13 cellular contexts compared by ENCODE assay signal in the genomic region with DNA sequence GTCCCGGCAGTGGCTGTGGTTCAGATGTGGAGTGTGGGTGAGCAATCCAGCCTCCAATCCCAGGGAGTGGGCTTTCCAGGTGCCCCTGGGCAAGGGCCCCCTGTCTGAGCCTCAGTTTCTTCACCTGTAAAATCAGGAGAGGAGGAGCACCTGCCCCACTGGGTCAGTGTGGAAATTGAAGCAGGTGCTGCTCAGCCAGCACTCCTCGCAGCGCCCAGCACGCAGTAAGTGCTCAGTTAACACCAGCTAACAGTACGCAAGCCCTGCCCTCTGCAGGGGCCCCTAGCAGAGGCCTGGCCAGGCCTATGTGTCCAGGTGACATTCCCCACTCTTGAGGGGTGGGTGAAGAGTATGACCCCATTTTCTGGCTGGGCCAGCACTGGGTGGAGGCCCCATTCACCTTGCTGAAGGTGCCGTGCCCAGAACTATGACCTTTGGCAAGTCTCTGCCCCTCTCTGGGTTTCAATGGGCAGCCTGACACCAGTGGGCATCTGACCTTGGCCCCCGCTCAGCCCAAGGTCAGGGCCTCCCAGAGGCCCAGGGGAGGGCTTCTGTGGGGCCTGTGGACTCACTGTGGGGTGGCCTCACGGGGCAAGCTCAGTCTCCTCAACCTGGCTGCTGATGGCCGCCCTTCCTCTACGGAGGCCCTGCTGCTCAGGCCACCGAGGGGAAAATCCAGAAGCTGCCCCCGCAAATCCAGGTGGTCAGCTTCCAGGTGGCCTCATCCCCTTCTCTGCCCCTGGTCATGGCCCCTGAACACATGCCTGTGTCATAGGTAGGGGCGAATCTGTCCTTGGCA. TPM values are rescaled to one million over a fixed set of nuclear protein-coding genes. Genes with fewer than 3 reads are reported as not detected.
A peak's percentile ranks its signal among the peaks of the same experiment; 100 is the strongest.
DNase-seq lines count a peak whose midpoint lies in the region; ATAC-seq and TF ChIP-seq lines count a peak whose summit lies in the region.
"Had no signal": no experiment of that assay in that cellular context is flagged by ENCODE, and none has a peak within 500 bp of the region (broad histone marks: within the 10 kb centered on the region; RNA-seq: fewer than 3 reads in every experiment).

No MANE protein-coding gene starts in this region.

- H3K27ac Mint-ChIP-seq in activated naive CD4-positive, alpha-beta T cell treated with anti-CD3 and anti-CD28 coated beads for 36 hours = no peak overlapping the region
- H3K27ac Mint-ChIP-seq: activated naive CD8-positive, alpha-beta T cell treated with anti-CD3 and anti-CD28 coated beads for 36 hours had no signal

- no peak overlapping the region for H3K4me2 ChIP-seq in trophoblast cell (ENCODE audit: low read length)
- H3K4me2 ChIP-seq: KMS-11 had no signal

- intact Hi-C loops in Right ventricle myocardium superior (cut with DNase I) (loop anchor here (5.0 kb wide), 1 partner anchor 89 kb away; no protein-coding TSS in a partner anchor), left cardiac atrium (cut with DNase I) (loop anchor here in 1 of 2 donors (5.0 to 10.0 kb wide), 2 partner anchors 61 to 89 kb away; no protein-coding TSS in a partner anchor)
- intact Hi-C loops in activated naive CD4-positive, alpha-beta T cell treated with anti-CD3 and anti-CD28 coated beads for 36 hours (cut with micrococcal nuclease) = no loop called here

- no peak overlapping the region for H3K9ac ChIP-seq in trophoblast cell (ENCODE audit: low read length)
- H3K9ac ChIP-seq: KMS-11 had no signal

- H2BK12ac ChIP-seq in trophoblast cell (ENCODE audit: low read length) = no peak overlapping the region

- peaks cover 37% of the 10 kb centered on the region for H3K79me2 ChIP-seq in trophoblast cell (ENCODE audit: control insufficient read depth, insufficient read depth, low read length, poor library complexity)

- H3K4me3 Mint-ChIP-seq in activated naive CD4-positive, alpha-beta T cell treated with anti-CD3 and anti-CD28 coated beads for 36 hours = no peak overlapping the region
- H3K4me3 Mint-ChIP-seq: activated naive CD8-positive, alpha-beta T cell treated with anti-CD3 and anti-CD28 coated beads for 36 hours had no signal

- peak overlapping the region; percentile 80 for H3K4ac ChIP-seq in trophoblast cell (ENCODE audit: low read depth, low read length)

- peaks cover 0 to 15% of the 10 kb centered on the region in 2 donors for H3K36me3 ChIP-seq in gastroesophageal sphincter
- peaks cover 29 to 35% of the 10 kb centered on the region in 2 experiments for H3K36me3 ChIP-seq in trophoblast cell (ENCODE audit: control insufficient read depth in 1 of 2, insufficient read depth in 2 of 2, low read length in 2 of 2)

- TF ChIP-seq CTCF in gastroesophageal sphincter (IDR thresholded peaks at IDR 0.05) = no peak

- WGBS in gastroesophageal sphincter (ENCODE audit: low coverage in 1 of 2), 2 donors = 48% methylated on average over 2 of the region's 13 CpGs; no CpG with 5 or more reads in 1 of the 2 donors
- WGBS in trophoblast cell (ENCODE audit: extremely low coverage, insufficient coverage, insufficient read length) = no CpG with 5 or more reads among the region's 13 CpGs

- H3K27me3 ChIP-seq in gastroesophageal sphincter = no peaks in the 10 kb centered on the region
- H3K27me3 ChIP-seq in trophoblast cell (ENCODE audit: insufficient read depth, low read length) = no peaks in the 10 kb centered on the region

- peaks cover 5% of the 10 kb centered on the region for H3K27me3 Mint-ChIP-seq in activated naive CD4-positive, alpha-beta T cell treated with anti-CD3 and anti-CD28 coated beads for 36 hours (ENCODE audit: low read depth)

- no peak overlapping the region for H2BK5ac ChIP-seq in trophoblast cell (ENCODE audit: low read depth, low read length, poor library complexity)

- peak overlapping the region in 1 of 2 donors; percentile 91 for H3K4me3 ChIP-seq in gastroesophageal sphincter
- H3K4me3 ChIP-seq in trophoblast cell (ENCODE audit: low read depth, low read length) = no peak overlapping the region
- H3K4me3 ChIP-seq: SK-N-MC had no signal

- CTCF ChIA-PET in activated naive CD4-positive, alpha-beta T cell treated with anti-CD3 and anti-CD28 coated beads for 36 hours (lab: Charles Lee) = interaction anchor here (0.6 to 9.3 kb wide), 3 partner anchors 56 to 89 kb away, joined by 3 to 70 read pairs (median 4); no protein-coding TSS in a partner anchor

- H4K8ac ChIP-seq in trophoblast cell (ENCODE audit: low read depth, low read length) = no peak overlapping the region

- H2BK120ac ChIP-seq in trophoblast cell (ENCODE audit: insufficient read depth, low read length, poor library complexity) = no peak overlapping the region

- no peak overlapping the region for H2AK5ac ChIP-seq in trophoblast cell (ENCODE audit: low read length)

- peak overlapping the region; percentile 21 for H3K14ac ChIP-seq in trophoblast cell (ENCODE audit: low read length)

- DNase-seq in Right ventricle myocardium superior (peak; percentile 32), left cardiac atrium (no peak), trophoblast cell (no peak), GOT3 (lab: John Stamatoyannopoulos, UW) (no peak)
- DNase-seq in activated naive CD4-positive, alpha-beta T cell treated with anti-CD3 and anti-CD28 coated beads for 36 hours = no peak
- DNase-seq: activated naive CD8-positive, alpha-beta T cell treated with anti-CD3 and anti-CD28 coated beads for 36 hours; NCI-H345; stimulated activated CD8-positive, alpha-beta memory T cell treated with anti-CD3 and anti-CD28 coated beads, Interleukin-4, amount 100 ng/mL, for 48 hours had no signal

- no peaks in the 10 kb centered on the region for H3K9me3 ChIP-seq in gastroesophageal sphincter
- H3K9me3 ChIP-seq in trophoblast cell (ENCODE audit: insufficient read depth, low read depth, low read length) = no peaks in the 10 kb centered on the region

- ATAC-seq in Right ventricle myocardium superior (ENCODE audit: poor library complexity) = no peak
- no peak for ATAC-seq in left cardiac atrium
- no peak for ATAC-seq in gastroesophageal sphincter
- ATAC-seq in HG03045 (IDR thresholded peaks at IDR 0.05; ENCODE audit: unreplicated experiment) = no peak
- ATAC-seq in esophagus mucosa = no peak

- H3K23ac ChIP-seq in trophoblast cell (ENCODE audit: low read length) = no peak overlapping the region

- peak overlapping the region; percentile 14 for H3K18ac ChIP-seq in trophoblast cell (ENCODE audit: low read length)

- H4K12ac ChIP-seq in trophoblast cell (ENCODE audit: low read depth, low read length) = no peak overlapping the region

- H3K4me1 ChIP-seq in gastroesophageal sphincter (peaks cover 0 to 91% (median 68%) of the 10 kb centered on the region in 3 donors), trophoblast cell (ENCODE audit: control insufficient read depth in 1 of 2, insufficient read depth in 2 of 2, low read length in 2 of 2) (peaks cover 51 to 54% of the 10 kb centered on the region in 2 experiments)

- H3K4me1 Mint-ChIP-seq in activated naive CD4-positive, alpha-beta T cell treated with anti-CD3 and anti-CD28 coated beads for 36 hours (ENCODE audit: low read depth) = peaks cover 2% of the 10 kb centered on the region

- peaks cover 24% of the 10 kb centered on the region for H3K79me1 ChIP-seq in trophoblast cell (ENCODE audit: low read length)

- H2AFZ ChIP-seq in trophoblast cell (ENCODE audit: insufficient read depth, low read length, poor library complexity) = no peak overlapping the region

- H3K9me3 Mint-ChIP-seq in activated naive CD4-positive, alpha-beta T cell treated with anti-CD3 and anti-CD28 coated beads for 36 hours = no peaks in the 10 kb centered on the region
- H3K9me3 Mint-ChIP-seq: activated naive CD8-positive, alpha-beta T cell treated with anti-CD3 and anti-CD28 coated beads for 36 hours had no signal

- peak overlapping the region; percentile 11 for H4K91ac ChIP-seq in trophoblast cell (ENCODE audit: low read depth, low read length)

- H3K36me3 Mint-ChIP-seq in activated naive CD4-positive, alpha-beta T cell treated with anti-CD3 and anti-CD28 coated beads for 36 hours (ENCODE audit: low read depth) = no peaks in the 10 kb centered on the region
- H3K36me3 Mint-ChIP-seq: activated naive CD8-positive, alpha-beta T cell treated with anti-CD3 and anti-CD28 coated beads for 36 hours had no signal

- TF ChIP-seq POLR2A in gastroesophageal sphincter (IDR thresholded peaks at IDR 0.05) = no peak

- no peak for TF ChIP-seq EP300 in gastroesophageal sphincter (IDR thresholded peaks at IDR 0.05)

- H3K27ac ChIP-seq in gastroesophageal sphincter (peak overlapping the region; percentile 71 to 98 (median 97)), trophoblast cell (ENCODE audit: low read depth, low read length) (no peak overlapping the region)
- H3K27ac ChIP-seq: KMS-11, SK-N-MC had no signal

RNA-seq across cellular contexts. Expression of gene MTSS2, which starts 2.5 kb away (rescaled TPM):
- 74.1 TPM for total RNA-seq in Right ventricle myocardium superior
- 10 to 100 TPM; 50.7 to 51.4 TPM for total RNA-seq in left cardiac atrium
- 100 to 1,000 TPM in 1 of 4 donors, 10 to 100 TPM in 3; 70.9 to 234 (median 85.9) TPM for total RNA-seq in gastroesophageal sphincter
- 164 and 171 TPM in 2 replicates for polyA plus RNA-seq in trophoblast cell (2013)
- 32.8 TPM for total RNA-seq in esophagus mucosa
- 1 to 10 TPM; 2.0 TPM for total RNA-seq in activated naive CD4-positive, alpha-beta T cell treated with anti-CD3 and anti-CD28 coated beads for 36 hours

RNA-seq across cellular contexts. Expression of gene IL34, which starts 37.0 kb away (rescaled TPM):
- total RNA-seq in Right ventricle myocardium superior (1.6 TPM), left cardiac atrium (1 to 10 TPM; 1.4 to 4.0 TPM), gastroesophageal sphincter (1 to 10 TPM; 1.6 to 4.1 (median 2.8) TPM), esophagus mucosa (7.9 TPM)
- 0.15 and 0.18 TPM in 2 replicates for polyA plus RNA-seq in trophoblast cell (2013)
- not detected for total RNA-seq in activated naive CD4-positive, alpha-beta T cell treated with anti-CD3 and anti-CD28 coated beads for 36 hours

Comparison
In these comparisons a context has a peak if more than half of its experiments do, and no peak if none do; other contexts are left out.
1. RNA of gene MTSS2, which starts 2.5 kb away (total RNA-seq): 70.9 to 234 TPM in gastroesophageal sphincter, 74.1 TPM in Right ventricle myocardium superior (single experiment), 50.7 to 51.4 TPM in left cardiac atrium and 32.8 TPM in esophagus mucosa (single experiment); 2.0 TPM in activated naive CD4-positive, alpha-beta T cell treated with anti-CD3 and anti-CD28 coated beads for 36 hours; every median in the first group is over 10 times any median in the second.